Comparison of ENCODE assay signal across 8 cellular contexts in the genomic region with DNA sequence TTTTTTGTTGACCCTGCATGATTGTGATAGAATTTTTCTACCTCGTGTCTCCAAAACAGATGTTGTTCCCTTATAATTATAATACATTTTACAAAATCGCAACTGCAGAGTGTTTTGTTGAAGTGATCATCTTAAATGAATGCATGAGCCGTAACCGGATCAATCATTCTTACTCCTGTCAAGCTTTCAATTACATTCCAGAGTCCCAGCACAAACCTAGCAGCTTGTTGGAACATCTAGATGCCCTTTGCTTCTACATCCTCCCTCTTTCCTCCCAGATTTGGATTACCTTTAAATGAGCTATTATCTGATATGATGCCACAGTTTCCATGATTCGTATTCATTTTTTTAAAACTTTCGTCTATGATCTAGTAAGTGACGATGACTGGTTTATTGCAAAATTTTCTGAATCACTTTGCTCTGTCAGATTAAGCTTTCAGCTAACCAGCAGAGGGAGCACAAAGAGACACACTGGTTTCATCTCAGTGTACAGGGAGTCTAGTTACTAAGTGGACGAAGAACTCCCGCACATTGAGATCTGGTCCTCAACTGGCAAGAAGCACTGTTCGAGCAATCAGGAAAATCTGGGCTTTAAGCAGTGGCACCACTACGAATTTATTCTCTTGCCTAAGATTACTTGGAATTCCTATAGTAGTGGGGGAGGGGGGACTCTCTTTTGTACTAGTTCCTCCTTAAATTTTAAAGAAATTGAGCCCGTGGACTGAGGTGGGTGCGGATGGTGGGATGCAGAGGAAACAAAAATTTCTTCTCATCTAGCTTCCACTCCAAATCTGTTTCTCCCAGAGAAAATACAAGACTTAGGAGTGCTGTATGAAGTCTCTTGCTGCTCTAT. TPM values are rescaled to one million over a fixed set of nuclear protein-coding genes. Genes with fewer than 3 reads are reported as not detected.
DNase-seq lines count a peak whose midpoint lies in the region; ATAC-seq, FAIRE-seq and TF ChIP-seq lines count a peak whose summit lies in the region.

No MANE protein-coding gene starts in this region.

- H3K36me3 ChIP-seq in uterus: no peaks in the 10 kb centered on the region

- H3K27ac Mint-ChIP-seq in effector memory CD8-positive, alpha-beta T cell: no peak overlapping the region
- H3K27ac Mint-ChIP-seq in memory B cell: no peak overlapping the region

- H3K36me3 Mint-ChIP-seq in effector memory CD8-positive, alpha-beta T cell (ENCODE audit: insufficient read depth): no peaks in the 10 kb centered on the region
- no peaks in the 10 kb centered on the region for H3K36me3 Mint-ChIP-seq in memory B cell

- TF ChIP-seq POLR2A in uterus (IDR thresholded peaks at IDR 0.05): no peak

- H3K4me3 Mint-ChIP-seq in effector memory CD8-positive, alpha-beta T cell: no peak overlapping the region
- no peak overlapping the region for H3K4me3 Mint-ChIP-seq in memory B cell

- ATAC-seq in SK-N-SH treated with all-trans-retinoic acid at 6 μM for 48 hours: peak; percentile 99
- ATAC-seq in effector memory CD8-positive, alpha-beta T cell (replicated peaks): peak; percentile 72
- peak; percentile 86 for ATAC-seq in memory B cell (ENCODE audit: low read depth)

- no peaks in the 10 kb centered on the region for H3K4me1 ChIP-seq in uterus

- H3K4me3 ChIP-seq in uterus: no peak overlapping the region

- no peaks in the 10 kb centered on the region for H3K9me3 Mint-ChIP-seq in effector memory CD8-positive, alpha-beta T cell
- no peaks in the 10 kb centered on the region for H3K9me3 Mint-ChIP-seq in memory B cell

- intact Hi-C loops in uterus (cut with DNase I; ENCODE audit: low total_unique reads): no loop called here

- no peak overlapping the region for H3K27ac ChIP-seq in uterus

- peak; percentile 49 to 78 (median 66) for TF ChIP-seq CTCF in uterus (IDR thresholded peaks at IDR 0.05)

- POLR2A ChIA-PET in HEK293T (lab: Yijun Ruan, JAX): interaction anchor here (1.5 kb wide), 1 partner anchor 174 kb away, joined by 7 read pairs; no protein-coding TSS in a partner anchor

- peaks cover 25 to 30% of the 10 kb centered on the region in 2 donors for H3K27me3 Mint-ChIP-seq in effector memory CD8-positive, alpha-beta T cell
- H3K27me3 Mint-ChIP-seq in memory B cell: peaks cover 8% of the 10 kb centered on the region

- no peaks in the 10 kb centered on the region for H3K9me3 ChIP-seq in uterus

- FAIRE-seq in A204.1 (lab: Jason Lieb, UNC): peak; percentile 91

- DNase-seq in GM04503 (ENCODE audit: low read depth) (peak; percentile 48), HEK293T (ENCODE audit: extremely low spot score) (peak; percentile 67), NCI-H1092 (lab: John Stamatoyannopoulos, UW) (peak; percentile 68), memory B cell (ENCODE audit: low spot score in 2 of 2) (peak in 1 of 2 donors; percentile 38), uterus (peak in 1 of 2 donors; percentile 53)
- peak in 2 of 3 experiments; percentile 17 to 19 for DNase-seq in effector memory CD8-positive, alpha-beta T cell

- no peaks in the 10 kb centered on the region for H3K27me3 ChIP-seq in uterus

- H3K4me1 Mint-ChIP-seq in effector memory CD8-positive, alpha-beta T cell (ENCODE audit: low read depth in 2 of 2): peaks cover 0 to 5% of the 10 kb centered on the region in 2 donors
- peaks cover 3% of the 10 kb centered on the region for H3K4me1 Mint-ChIP-seq in memory B cell

- CTCF ChIA-PET in HEK293T (lab: Yijun Ruan, JAX): interaction anchor here (0.7 to 2.6 kb wide), 6 partner anchors 9 to 175 kb away, joined by 3 to 19 read pairs (median 4); no protein-coding TSS in a partner anchor

TF ChIP-seq in HEK293T, 16 proteins besides CTCF, POLR2A, EP300 and RAD21:
- TF ChIP-seq, protein P1, sequence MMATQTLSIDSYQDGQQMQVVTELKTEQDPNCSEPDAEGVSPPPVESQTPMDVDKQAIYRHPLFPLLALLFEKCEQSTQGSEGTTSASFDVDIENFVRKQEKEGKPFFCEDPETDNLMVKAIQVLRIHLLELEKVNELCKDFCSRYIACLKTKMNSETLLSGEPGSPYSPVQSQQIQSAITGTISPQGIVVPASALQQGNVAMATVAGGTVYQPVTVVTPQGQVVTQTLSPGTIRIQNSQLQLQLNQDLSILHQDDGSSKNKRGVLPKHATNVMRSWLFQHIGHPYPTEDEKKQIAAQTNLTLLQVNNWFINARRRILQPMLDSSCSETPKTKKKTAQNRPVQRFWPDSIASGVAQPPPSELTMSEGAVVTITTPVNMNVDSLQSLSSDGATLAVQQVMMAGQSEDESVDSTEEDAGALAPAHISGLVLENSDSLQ (IDR thresholded peaks at IDR 0.05): peak; percentile 35; the same call in 1 of the 2 replicates
- TF ChIP-seq ZNF384 (IDR thresholded peaks at IDR 0.05): no peak
TF ChIP-seq in HEK293T: peak in this region for 1.

TF ChIP-seq in SK-N-SH treated with all-trans-retinoic acid at 6 μM for 48 hours, 23 proteins besides CTCF, POLR2A, EP300 and RAD21 (continues in another document):
- TF ChIP-seq ISL1 (CRISPR knock-in tag; IDR thresholded peaks at IDR 0.05): no peak
- TF ChIP-seq, protein P2, sequence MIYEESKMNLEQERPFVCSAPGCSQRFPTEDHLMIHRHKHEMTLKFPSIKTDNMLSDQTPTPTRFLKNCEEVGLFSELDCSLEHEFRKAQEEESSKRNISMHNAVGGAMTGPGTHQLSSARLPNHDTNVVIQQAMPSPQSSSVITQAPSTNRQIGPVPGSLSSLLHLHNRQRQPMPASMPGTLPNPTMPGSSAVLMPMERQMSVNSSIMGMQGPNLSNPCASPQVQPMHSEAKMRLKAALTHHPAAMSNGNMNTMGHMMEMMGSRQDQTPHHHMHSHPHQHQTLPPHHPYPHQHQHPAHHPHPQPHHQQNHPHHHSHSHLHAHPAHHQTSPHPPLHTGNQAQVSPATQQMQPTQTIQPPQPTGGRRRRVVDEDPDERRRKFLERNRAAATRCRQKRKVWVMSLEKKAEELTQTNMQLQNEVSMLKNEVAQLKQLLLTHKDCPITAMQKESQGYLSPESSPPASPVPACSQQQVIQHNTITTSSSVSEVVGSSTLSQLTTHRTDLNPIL (CRISPR knock-in tag; IDR thresholded peaks at IDR 0.05; ENCODE audit: low read depth): no peak
- TF ChIP-seq PPARA (CRISPR knock-in tag; IDR thresholded peaks at IDR 0.05; ENCODE audit: borderline replicate concordance): no peak
- TF ChIP-seq ZC3H10 (CRISPR knock-in tag; IDR thresholded peaks at IDR 0.05): no peak
- no peak for TF ChIP-seq BACH2 (CRISPR knock-in tag; IDR thresholded peaks at IDR 0.05; ENCODE audit: borderline replicate concordance)
- TF ChIP-seq CSDC2 (CRISPR knock-in tag; IDR thresholded peaks at IDR 0.05): no peak
- no peak for TF ChIP-seq ZFP30 (CRISPR knock-in tag; IDR thresholded peaks at IDR 0.05)
- TF ChIP-seq, protein P3, sequence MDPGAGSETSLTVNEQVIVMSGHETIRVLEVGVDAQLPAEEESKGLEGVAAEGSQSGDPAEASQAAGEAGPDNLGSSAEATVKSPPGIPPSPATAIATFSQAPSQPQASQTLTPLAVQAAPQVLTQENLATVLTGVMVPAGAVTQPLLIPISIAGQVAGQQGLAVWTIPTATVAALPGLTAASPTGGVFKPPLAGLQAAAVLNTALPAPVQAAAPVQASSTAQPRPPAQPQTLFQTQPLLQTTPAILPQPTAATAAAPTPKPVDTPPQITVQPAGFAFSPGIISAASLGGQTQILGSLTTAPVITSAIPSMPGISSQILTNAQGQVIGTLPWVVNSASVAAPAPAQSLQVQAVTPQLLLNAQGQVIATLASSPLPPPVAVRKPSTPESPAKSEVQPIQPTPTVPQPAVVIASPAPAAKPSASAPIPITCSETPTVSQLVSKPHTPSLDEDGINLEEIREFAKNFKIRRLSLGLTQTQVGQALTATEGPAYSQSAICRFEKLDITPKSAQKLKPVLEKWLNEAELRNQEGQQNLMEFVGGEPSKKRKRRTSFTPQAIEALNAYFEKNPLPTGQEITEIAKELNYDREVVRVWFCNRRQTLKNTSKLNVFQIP (CRISPR knock-in tag; IDR thresholded peaks at IDR 0.05; ENCODE audit: borderline replicate concordance, low read depth): no peak
- TF ChIP-seq, protein P4, sequence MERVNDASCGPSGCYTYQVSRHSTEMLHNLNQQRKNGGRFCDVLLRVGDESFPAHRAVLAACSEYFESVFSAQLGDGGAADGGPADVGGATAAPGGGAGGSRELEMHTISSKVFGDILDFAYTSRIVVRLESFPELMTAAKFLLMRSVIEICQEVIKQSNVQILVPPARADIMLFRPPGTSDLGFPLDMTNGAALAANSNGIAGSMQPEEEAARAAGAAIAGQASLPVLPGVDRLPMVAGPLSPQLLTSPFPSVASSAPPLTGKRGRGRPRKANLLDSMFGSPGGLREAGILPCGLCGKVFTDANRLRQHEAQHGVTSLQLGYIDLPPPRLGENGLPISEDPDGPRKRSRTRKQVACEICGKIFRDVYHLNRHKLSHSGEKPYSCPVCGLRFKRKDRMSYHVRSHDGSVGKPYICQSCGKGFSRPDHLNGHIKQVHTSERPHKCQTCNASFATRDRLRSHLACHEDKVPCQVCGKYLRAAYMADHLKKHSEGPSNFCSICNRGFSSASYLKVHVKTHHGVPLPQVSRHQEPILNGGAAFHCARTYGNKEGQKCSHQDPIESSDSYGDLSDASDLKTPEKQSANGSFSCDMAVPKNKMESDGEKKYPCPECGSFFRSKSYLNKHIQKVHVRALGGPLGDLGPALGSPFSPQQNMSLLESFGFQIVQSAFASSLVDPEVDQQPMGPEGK (CRISPR knock-in tag; IDR thresholded peaks at IDR 0.05; ENCODE audit: borderline replicate concordance): no peak
- TF ChIP-seq ARNTL (CRISPR knock-in tag; IDR thresholded peaks at IDR 0.05; ENCODE audit: borderline replicate concordance, low read depth): no peak
- TF ChIP-seq SNAI2 (CRISPR knock-in tag; IDR thresholded peaks at IDR 0.05): no peak
- no peak for TF ChIP-seq ZNF8 (CRISPR knock-in tag; IDR thresholded peaks at IDR 0.05)

RNA-seq across cellular contexts. Expression of a gene that starts 40.9 kb away (rescaled TPM):
- total RNA-seq in uterus: under 1 TPM in 2 of 4 donors, not detected in 2; 0.62 to 0.73 TPM

RNA-seq across cellular contexts. Expression of a gene that starts 54.7 kb away (rescaled TPM):
- 10 to 100 TPM in 2 of 4 donors, 1 to 10 TPM in 2; 1.3 to 29.8 (median 11.9) TPM for total RNA-seq in uterus
